In genomic region chr20:47353697-47354387, GRCh38 we compare ENCODE assay signal across 8 cellular contexts. TPM values are rescaled to one million over a fixed set of nuclear protein-coding genes. Genes with fewer than 3 reads are reported as not detected.
A peak's percentile ranks its signal among the peaks of the same experiment; 100 is the strongest.
DNase-seq lines count a peak whose midpoint lies in the region; ATAC-seq and TF ChIP-seq lines count a peak whose summit lies in the region.

No MANE protein-coding gene starts in this region.

- TF ChIP-seq CTCF in choroid plexus epithelial cell (conservative IDR thresholded peaks at IDR 0.05; ENCODE audit: low read depth, low read length) (no peak), natural killer cell (IDR thresholded peaks at IDR 0.05) (no peak)

- peak overlapping the region; percentile 90 for H3K4me3 Mint-ChIP-seq in natural killer cell

- H3K36me3 Mint-ChIP-seq in natural killer cell = no peaks in the 10 kb centered on the region

- DNase-seq in DMS114 treated with DMSO at 0.1 percent for 48 hours (lab: John Stamatoyannopoulos, UW; ENCODE audit: unreplicated experiment) = peak; percentile 36
- DNase-seq in NCI-H526 treated with DMSO at 0.1 percent for 48 hours (lab: John Stamatoyannopoulos, UW) = peak; percentile 43
- peak; percentile 84 for DNase-seq in choroid plexus epithelial cell (ENCODE audit: low read depth)
- DNase-seq in natural killer cell = no peak
- DNase-seq in DMS153 (lab: John Stamatoyannopoulos, UW) = no peak

- no peaks in the 10 kb centered on the region for H3K9me3 Mint-ChIP-seq in natural killer cell

- ATAC-seq in natural killer cell (no peak), HG02610 (IDR thresholded peaks at IDR 0.05; ENCODE audit: unreplicated experiment) (no peak), HG03565 (IDR thresholded peaks at IDR 0.05; ENCODE audit: unreplicated experiment) (no peak), HG03039 (IDR thresholded peaks at IDR 0.05; ENCODE audit: unreplicated experiment) (no peak)

- peak overlapping the region; percentile 55 for H3K4me3 ChIP-seq in choroid plexus epithelial cell (ENCODE audit: low read depth, low read length)

- intact Hi-C loops in natural killer cell (cut with micrococcal nuclease) = loop anchor here (10.0 kb wide), 1 partner anchor 151 kb away; the partner anchor contains the start of gene NCOA3

- H3K4me1 Mint-ChIP-seq in natural killer cell = peaks cover 0 to 49% of the 10 kb centered on the region in 2 donors

- no peak overlapping the region for H3K27ac Mint-ChIP-seq in natural killer cell

- H3K27me3 Mint-ChIP-seq in natural killer cell (ENCODE audit: low read depth in 2 of 2) = no peaks in the 10 kb centered on the region

RNA-seq across cellular contexts. Expression of gene ZMYND8, which starts 2.7 kb away (rescaled TPM):
- 10 to 100 TPM; 57.6 to 72.6 (median 69.8) TPM for total RNA-seq in natural killer cell

Comparison
In these comparisons a context has a peak if more than half of its experiments do, and no peak if none do; other contexts are left out.
1. DNase-seq: peak in DMS114 treated with DMSO at 0.1 percent for 48 hours (single experiment), NCI-H526 treated with DMSO at 0.1 percent for 48 hours (single experiment) and choroid plexus epithelial cell (single experiment); none in natural killer cell (single experiment) and DMS153 (single experiment).